1 cellular context compared by ENCODE assay signal in genomic region chr4:153639556-153640475, GRCh38.
TF ChIP-seq lines count a peak whose summit lies in the region.

No MANE protein-coding gene starts in this region.

TF ChIP-seq in HepG2, 621 proteins besides CTCF, POLR2A, EP300 and RAD21 (continued from another document and continues in another):
- TF ChIP-seq STAT6 (CRISPR knock-in tag; IDR thresholded peaks at IDR 0.05; ENCODE audit: borderline replicate concordance): no peak
- TF ChIP-seq ZNF225 (CRISPR knock-in tag; IDR thresholded peaks at IDR 0.05): peak; percentile 55; the same call in 1 of the 2 replicates
- TF ChIP-seq ZNF484 (CRISPR knock-in tag; IDR thresholded peaks at IDR 0.05; ENCODE audit: borderline replicate concordance, low read depth): no peak
- TF ChIP-seq, protein P1, sequence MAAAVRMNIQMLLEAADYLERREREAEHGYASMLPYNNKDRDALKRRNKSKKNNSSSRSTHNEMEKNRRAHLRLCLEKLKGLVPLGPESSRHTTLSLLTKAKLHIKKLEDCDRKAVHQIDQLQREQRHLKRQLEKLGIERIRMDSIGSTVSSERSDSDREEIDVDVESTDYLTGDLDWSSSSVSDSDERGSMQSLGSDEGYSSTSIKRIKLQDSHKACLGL (CRISPR knock-in tag; IDR thresholded peaks at IDR 0.05): no peak
- TF ChIP-seq ZNF605 (CRISPR knock-in tag; IDR thresholded peaks at IDR 0.05): 0 out of 2 replicates have a peak, but pooled peaks have one; percentile 47
- TF ChIP-seq TCF7L2 (IDR thresholded peaks at IDR 0.05; ENCODE audit: low read depth, low read length): no peak
- 0 out of 4 replicates have a peak, but pooled peaks of 1 of the 2 experiments have one; percentile 14 for TF ChIP-seq KLF16 (CRISPR knock-in tag; IDR thresholded peaks at IDR 0.05)
- TF ChIP-seq ZNF33A (CRISPR knock-in tag; IDR thresholded peaks at IDR 0.05; ENCODE audit: borderline replicate concordance): no peak
- no peak for TF ChIP-seq ZNF451 (CRISPR knock-in tag; IDR thresholded peaks at IDR 0.05)
- TF ChIP-seq ZNF337 (CRISPR knock-in tag; IDR thresholded peaks at IDR 0.05; ENCODE audit: borderline replicate concordance, low read depth): no peak
- TF ChIP-seq SMAD1 (CRISPR knock-in tag; IDR thresholded peaks at IDR 0.05; ENCODE audit: borderline replicate concordance, low read depth): peak; percentile 76; the same call in 1 of the 2 replicates
- TF ChIP-seq SATB2 (CRISPR knock-in tag; IDR thresholded peaks at IDR 0.05): no peak
- TF ChIP-seq, protein P2, sequence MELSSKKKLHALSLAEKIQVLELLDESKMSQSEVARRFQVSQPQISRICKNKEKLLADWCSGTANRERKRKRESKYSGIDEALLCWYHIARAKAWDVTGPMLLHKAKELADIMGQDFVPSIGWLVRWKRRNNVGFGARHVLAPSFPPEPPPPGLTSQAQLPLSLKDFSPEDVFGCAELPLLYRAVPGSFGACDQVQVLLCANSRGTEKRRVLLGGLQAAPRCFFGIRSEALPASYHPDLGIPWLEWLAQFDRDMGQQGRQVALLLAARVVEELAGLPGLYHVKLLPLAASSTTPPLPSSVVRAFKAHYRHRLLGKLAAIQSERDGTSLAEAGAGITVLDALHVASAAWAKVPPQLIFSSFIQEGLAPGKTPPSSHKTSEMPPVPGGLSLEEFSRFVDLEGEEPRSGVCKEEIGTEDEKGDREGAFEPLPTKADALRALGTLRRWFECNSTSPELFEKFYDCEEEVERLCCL (CRISPR knock-in tag; IDR thresholded peaks at IDR 0.05; ENCODE audit: borderline replicate concordance): no peak
- TF ChIP-seq FOXP4 (CRISPR knock-in tag; IDR thresholded peaks at IDR 0.05): no peak
- 0 out of 2 replicates have a peak, but pooled peaks have one; percentile 54 for TF ChIP-seq ZNF589 (CRISPR knock-in tag; conservative IDR thresholded peaks at IDR 0.05)
- no peak for TF ChIP-seq ZMYM3 (CRISPR knock-in tag; IDR thresholded peaks at IDR 0.05)
- TF ChIP-seq SALL1 (CRISPR knock-in tag; IDR thresholded peaks at IDR 0.05): peak; percentile 49; the same call in 1 of the 2 replicates
- TF ChIP-seq ZNF558 (CRISPR knock-in tag; IDR thresholded peaks at IDR 0.05; ENCODE audit: borderline replicate concordance): no peak
- TF ChIP-seq KLF13 (CRISPR knock-in tag; IDR thresholded peaks at IDR 0.05): no peak
- TF ChIP-seq, protein P3, sequence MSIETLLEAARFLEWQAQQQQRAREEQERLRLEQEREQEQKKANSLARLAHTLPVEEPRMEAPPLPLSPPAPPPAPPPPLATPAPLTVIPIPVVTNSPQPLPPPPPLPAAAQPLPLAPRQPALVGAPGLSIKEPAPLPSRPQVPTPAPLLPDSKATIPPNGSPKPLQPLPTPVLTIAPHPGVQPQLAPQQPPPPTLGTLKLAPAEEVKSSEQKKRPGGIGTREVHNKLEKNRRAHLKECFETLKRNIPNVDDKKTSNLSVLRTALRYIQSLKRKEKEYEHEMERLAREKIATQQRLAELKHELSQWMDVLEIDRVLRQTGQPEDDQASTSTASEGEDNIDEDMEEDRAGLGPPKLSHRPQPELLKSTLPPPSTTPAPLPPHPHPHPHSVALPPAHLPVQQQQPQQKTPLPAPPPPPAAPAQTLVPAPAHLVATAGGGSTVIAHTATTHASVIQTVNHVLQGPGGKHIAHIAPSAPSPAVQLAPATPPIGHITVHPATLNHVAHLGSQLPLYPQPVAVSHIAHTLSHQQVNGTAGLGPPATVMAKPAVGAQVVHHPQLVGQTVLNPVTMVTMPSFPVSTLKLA (IDR thresholded peaks at IDR 0.05): peak; percentile 80
- no peak for TF ChIP-seq ELF4 (CRISPR knock-in tag; IDR thresholded peaks at IDR 0.05; ENCODE audit: borderline replicate concordance)
- no peak for TF ChIP-seq KDM4B (CRISPR knock-in tag; IDR thresholded peaks at IDR 0.05)
- TF ChIP-seq ZNF615 (CRISPR knock-in tag; IDR thresholded peaks at IDR 0.05; ENCODE audit: borderline replicate concordance): no peak
- TF ChIP-seq, protein P4, sequence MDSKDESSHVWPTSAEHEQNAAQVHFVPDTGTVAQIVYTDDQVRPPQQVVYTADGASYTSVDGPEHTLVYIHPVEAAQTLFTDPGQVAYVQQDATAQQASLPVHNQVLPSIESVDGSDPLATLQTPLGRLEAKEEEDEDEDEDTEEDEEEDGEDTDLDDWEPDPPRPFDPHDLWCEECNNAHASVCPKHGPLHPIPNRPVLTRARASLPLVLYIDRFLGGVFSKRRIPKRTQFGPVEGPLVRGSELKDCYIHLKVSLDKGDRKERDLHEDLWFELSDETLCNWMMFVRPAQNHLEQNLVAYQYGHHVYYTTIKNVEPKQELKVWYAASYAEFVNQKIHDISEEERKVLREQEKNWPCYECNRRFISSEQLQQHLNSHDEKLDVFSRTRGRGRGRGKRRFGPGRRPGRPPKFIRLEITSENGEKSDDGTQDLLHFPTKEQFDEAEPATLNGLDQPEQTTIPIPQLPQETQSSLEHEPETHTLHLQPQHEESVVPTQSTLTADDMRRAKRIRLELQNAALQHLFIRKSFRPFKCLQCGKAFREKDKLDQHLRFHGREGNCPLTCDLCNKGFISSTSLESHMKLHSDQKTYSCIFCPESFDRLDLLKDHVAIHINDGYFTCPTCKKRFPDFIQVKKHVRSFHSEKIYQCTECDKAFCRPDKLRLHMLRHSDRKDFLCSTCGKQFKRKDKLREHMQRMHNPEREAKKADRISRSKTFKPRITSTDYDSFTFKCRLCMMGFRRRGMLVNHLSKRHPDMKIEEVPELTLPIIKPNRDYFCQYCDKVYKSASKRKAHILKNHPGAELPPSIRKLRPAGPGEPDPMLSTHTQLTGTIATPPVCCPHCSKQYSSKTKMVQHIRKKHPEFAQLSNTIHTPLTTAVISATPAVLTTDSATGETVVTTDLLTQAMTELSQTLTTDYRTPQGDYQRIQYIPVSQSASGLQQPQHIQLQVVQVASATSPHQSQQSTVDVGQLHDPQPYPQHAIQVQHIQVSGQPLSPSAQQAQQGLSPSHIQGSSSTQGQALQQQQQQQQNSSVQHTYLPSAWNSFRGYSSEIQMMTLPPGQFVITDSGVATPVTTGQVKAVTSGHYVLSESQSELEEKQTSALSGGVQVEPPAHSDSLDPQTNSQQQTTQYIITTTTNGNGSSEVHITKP (CRISPR knock-in tag; IDR thresholded peaks at IDR 0.05; ENCODE audit: low read depth): no peak
- no peak for TF ChIP-seq ZNF282 (IDR thresholded peaks at IDR 0.05; ENCODE audit: partially characterized antibody)
- TF ChIP-seq ZNF501 (CRISPR knock-in tag; IDR thresholded peaks at IDR 0.05): 0 out of 2 replicates have a peak, but pooled peaks have one; percentile 59
- no peak for TF ChIP-seq HNF1A (IDR thresholded peaks at IDR 0.05; ENCODE audit: low read depth)
- no peak for TF ChIP-seq HNF1A (CRISPR knock-in tag; IDR thresholded peaks at IDR 0.05; ENCODE audit: borderline replicate concordance)
- no peak for TF ChIP-seq MAF1 (CRISPR knock-in tag; IDR thresholded peaks at IDR 0.05; ENCODE audit: borderline replicate concordance)
- 0 out of 2 replicates have a peak, but pooled peaks have one; percentile 38 for TF ChIP-seq KDM2A (CRISPR knock-in tag; IDR thresholded peaks at IDR 0.05; ENCODE audit: borderline replicate concordance, low read depth)
- no peak for TF ChIP-seq LCORL (IDR thresholded peaks at IDR 0.05)
- no peak for TF ChIP-seq LCORL (CRISPR knock-in tag; IDR thresholded peaks at IDR 0.05)
- TF ChIP-seq ONECUT2 (CRISPR knock-in tag; IDR thresholded peaks at IDR 0.05): no peak
- TF ChIP-seq ZBTB3 (CRISPR knock-in tag; IDR thresholded peaks at IDR 0.05; ENCODE audit: borderline replicate concordance, low read depth): no peak
- no peak for TF ChIP-seq ELF1 (CRISPR knock-in tag; IDR thresholded peaks at IDR 0.05)
- TF ChIP-seq SKI (IDR thresholded peaks at IDR 0.05; ENCODE audit: partially characterized antibody): no peak
- no peak for TF ChIP-seq U2AF1 (optimal IDR thresholded peaks at IDR 0.05; ENCODE audit: low read depth, low read length)
- TF ChIP-seq ZNF3 (CRISPR knock-in tag; IDR thresholded peaks at IDR 0.05): no peak
- 0 out of 2 replicates have a peak, but pooled peaks have one; percentile 39 for TF ChIP-seq ZNF619 (CRISPR knock-in tag; IDR thresholded peaks at IDR 0.05)
- TF ChIP-seq MYC (CRISPR knock-in tag; IDR thresholded peaks at IDR 0.05; ENCODE audit: borderline replicate concordance): peak; percentile 39; the same call in 1 of the 2 replicates
- TF ChIP-seq, protein P5, sequence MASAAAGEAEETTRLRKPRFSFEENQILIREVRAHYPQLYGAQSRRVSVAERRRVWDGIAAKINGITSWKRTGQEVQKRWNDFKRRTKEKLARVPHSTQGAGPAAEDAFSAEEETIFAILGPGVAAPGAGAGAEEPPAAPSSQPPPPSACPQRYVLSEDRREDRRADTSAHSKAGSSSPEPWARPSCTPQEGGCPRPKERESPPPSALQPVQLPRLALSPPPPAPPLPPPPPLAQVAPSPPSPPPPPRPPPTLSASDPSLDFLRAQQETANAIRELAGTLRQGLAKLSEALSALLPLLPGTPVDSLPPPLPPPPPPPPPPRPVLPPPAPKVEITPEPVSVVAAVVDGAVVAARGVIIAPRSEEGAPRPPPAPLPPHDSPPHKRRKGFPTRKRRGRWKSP (CRISPR knock-in tag; IDR thresholded peaks at IDR 0.05): no peak
- no peak for TF ChIP-seq ARHGAP35 (CRISPR knock-in tag; IDR thresholded peaks at IDR 0.05; ENCODE audit: borderline replicate concordance)
- TF ChIP-seq ZKSCAN5 (CRISPR knock-in tag; IDR thresholded peaks at IDR 0.05): peak; percentile 66; the same call in 1 of the 2 replicates
- TF ChIP-seq MAX (IDR thresholded peaks at IDR 0.05): peak; percentile 89
- no peak for TF ChIP-seq ZFP82 (CRISPR knock-in tag; IDR thresholded peaks at IDR 0.05; ENCODE audit: borderline replicate concordance)
- no peak for TF ChIP-seq MXD4 (CRISPR knock-in tag; IDR thresholded peaks at IDR 0.05)
- no peak for TF ChIP-seq ZNF776 (CRISPR knock-in tag; IDR thresholded peaks at IDR 0.05)
- no peak for TF ChIP-seq ZNF652 (CRISPR knock-in tag; IDR thresholded peaks at IDR 0.05; ENCODE audit: borderline replicate concordance, low read depth)
- no peak for TF ChIP-seq ZNF256 (CRISPR knock-in tag; conservative IDR thresholded peaks at IDR 0.05)
- peak; percentile 19; the same call in 1 of the 2 replicates for TF ChIP-seq ZNF768 (CRISPR knock-in tag; IDR thresholded peaks at IDR 0.05)
- no peak for TF ChIP-seq ZNF777 (CRISPR knock-in tag; IDR thresholded peaks at IDR 0.05)
